29 cellular contexts compared by ENCODE assay signal in genomic region chr9:69715096-69715495, GRCh38.
"Had no signal": no experiment of that assay in that cellular context is flagged by ENCODE, and none has a peak within 500 bp of the region (broad histone marks: within the 10 kb centered on the region; RNA-seq: fewer than 3 reads in every experiment).

No MANE protein-coding gene starts in this region.

- H3K27me3 ChIP-seq: body of pancreas, cardiac muscle cell, dorsolateral prefrontal cortex, heart left ventricle had no signal

- DNase-seq: activated CD4-positive, alpha-beta T cell treated with anti-CD3 and anti-CD28 coated beads for 48 hours; activated CD4-positive, alpha-beta T cell treated with anti-CD3 and anti-CD28 coated beads, Interleukin-2, amount 50 U/mL, for 1 hour; activated CD4-positive, alpha-beta T cell treated with anti-CD3 and anti-CD28 coated beads, Interleukin-2, amount 50 U/mL, for 48 hours; activated CD8-positive, alpha-beta memory T cell treated with anti-CD3 and anti-CD28 coated beads for 24 hours; activated CD8-positive, alpha-beta T cell treated with anti-CD3 and anti-CD28 coated beads for 36 hours; activated effector memory CD4-positive, alpha-beta T cell treated with Interleukin-2 at 50 U/mL for 16 hours; activated gamma-delta T cell treated with Interleukin-2 at 50 U/mL for 16 hours; activated naive CD4-positive, alpha-beta T cell treated with anti-CD3 and anti-CD28 coated beads, Interleukin-2, amount 50 U/mL, for 16 hours; activated naive CD4-positive, alpha-beta T cell treated with Interleukin-2 at 50 U/mL for 16 hours; activated T-cell treated with anti-CD3 and anti-CD28 coated beads, Interleukin-2, amount 50 U/mL, for 4 hours; amygdala; aorta; body of pancreas; central memory CD4-positive, alpha-beta T cell; cerebellar nuclear complex; dorsolateral prefrontal cortex; effector CD4-positive, alpha-beta T cell; effector memory CD8-positive, alpha-beta T cell; foreskin fibroblast; glutamatergic neuron; heart left ventricle; T-helper 2 cell had no signal

- ATAC-seq: activated CD8-positive, alpha-beta T cell treated with anti-CD3 and anti-CD28 coated beads for 36 hours; activated T-cell treated with anti-CD3 and anti-CD28 coated beads, Interleukin-2, amount 50 U/mL, for 4 hours; activated T-helper 17 cell treated with anti-CD3 and anti-CD28 coated beads, Interleukin-2, amount 50 U/mL, for 72 hours; body of pancreas; effector memory CD8-positive, alpha-beta T cell; heart left ventricle; WTC11 had no signal

- H3K4me3 ChIP-seq: body of pancreas, cardiac muscle cell, coronary artery, dorsolateral prefrontal cortex, heart left ventricle had no signal

- H3K27me3 Mint-ChIP-seq: activated CD8-positive, alpha-beta T cell treated with anti-CD3 and anti-CD28 coated beads for 36 hours; activated naive CD8-positive, alpha-beta T cell; activated T-helper 17 cell treated with anti-CD3 and anti-CD28 coated beads, Interleukin-2, amount 50 U/mL, for 72 hours; dendritic cell treated with granulocyte-macrophage colony-stimulating factor and Interleukin-4, amounts not matched to agents 40 ng/mL and 50 ng/mL, for 4 days; effector memory CD8-positive, alpha-beta T cell had no signal

- H3K27ac Mint-ChIP-seq: activated CD8-positive, alpha-beta T cell treated with anti-CD3 and anti-CD28 coated beads for 36 hours; activated naive CD8-positive, alpha-beta T cell; activated T-helper 17 cell treated with anti-CD3 and anti-CD28 coated beads, Interleukin-2, amount 50 U/mL, for 72 hours; dendritic cell treated with granulocyte-macrophage colony-stimulating factor and Interleukin-4, amounts not matched to agents 40 ng/mL and 50 ng/mL, for 4 days; effector memory CD8-positive, alpha-beta T cell; WTC11 had no signal

- H3K9me3 Mint-ChIP-seq: activated CD8-positive, alpha-beta T cell treated with anti-CD3 and anti-CD28 coated beads for 36 hours; activated T-cell treated with anti-CD3 and anti-CD28 coated beads, Interleukin-2, amount 50 U/mL, for 4 hours; activated T-helper 17 cell treated with anti-CD3 and anti-CD28 coated beads, Interleukin-2, amount 50 U/mL, for 72 hours; dendritic cell treated with granulocyte-macrophage colony-stimulating factor and Interleukin-4, amounts not matched to agents 40 ng/mL and 50 ng/mL, for 4 days; effector memory CD8-positive, alpha-beta T cell; WTC11 had no signal

- H3K4me3 Mint-ChIP-seq: activated CD8-positive, alpha-beta T cell treated with anti-CD3 and anti-CD28 coated beads for 36 hours; activated naive CD8-positive, alpha-beta T cell; activated T-cell treated with anti-CD3 and anti-CD28 coated beads, Interleukin-2, amount 50 U/mL, for 4 hours; activated T-helper 17 cell treated with anti-CD3 and anti-CD28 coated beads, Interleukin-2, amount 50 U/mL, for 72 hours; dendritic cell treated with granulocyte-macrophage colony-stimulating factor and Interleukin-4, amounts not matched to agents 40 ng/mL and 50 ng/mL, for 4 days; effector memory CD8-positive, alpha-beta T cell; WTC11 had no signal

- FAIRE-seq: frontal cortex had no signal
